19 cellular contexts compared by ENCODE assay signal in the genomic region with DNA sequence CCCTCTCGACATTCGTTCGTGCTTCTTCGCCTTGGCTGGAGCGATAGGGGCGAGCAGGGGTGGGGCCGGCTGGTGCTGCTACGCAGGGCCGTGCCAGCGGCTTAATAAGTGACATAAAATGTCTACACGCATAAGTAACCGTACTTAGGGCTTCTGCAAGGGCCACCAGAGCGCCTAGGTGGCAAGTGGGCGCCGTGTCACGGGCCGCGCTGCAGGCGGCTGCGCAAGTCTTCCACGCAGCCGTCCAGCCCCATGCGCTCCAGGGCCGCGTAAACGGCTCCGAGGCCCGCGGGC. TPM values are rescaled to one million over a fixed set of nuclear protein-coding genes. Genes with fewer than 3 reads are reported as not detected.
DNase-seq lines count a peak whose midpoint lies in the region; ATAC-seq, FAIRE-seq and TF ChIP-seq lines count a peak whose summit lies in the region.
"Had no signal": no experiment of that assay in that cellular context is flagged by ENCODE, and none has a peak within 500 bp of the region (broad histone marks: within the 10 kb centered on the region; RNA-seq: fewer than 3 reads in every experiment).

No MANE protein-coding gene starts in this region.

- BruUV-seq in HepG2 (replicated peaks; lab: Mats Ljungman, UMichigan), result no TSS peak

- H3K9me3 ChIP-seq in HepG2 (ENCODE audit: low read length) (no peaks in the 10 kb centered on the region), right lobe of liver (no peaks in the 10 kb centered on the region), vagina (no peaks in the 10 kb centered on the region), osteoblast (ENCODE audit: low read depth, low read length) (no peaks in the 10 kb centered on the region), H9 (ENCODE audit: control insufficient read depth, low read depth, low read length) (no peaks in the 10 kb centered on the region)
- H3K9me3 ChIP-seq: ovary had no signal

- intact Hi-C loops in HepG2 (cut with micrococcal nuclease; ENCODE audit: unreplicated experiment), result no loop called here
- intact Hi-C loops in right lobe of liver (cut with DNase I), result no loop called here
- intact Hi-C loops in activated T-helper 2 cell treated with anti-CD3 and anti-CD28 coated beads, Interferon-gamma antibody, Interleukin-2, Interleukin-4, amounts not matched to agents 10 μg/mL and 5 μg/mL and 100 μg/mL, durations not matched to agents 14 hours and 24 hours and 36 hours (cut with micrococcal nuclease), result no loop called here
- intact Hi-C loops in left ventricle myocardium superior (cut with micrococcal nuclease), result no loop called here
- intact Hi-C loops in vagina (cut with DNase I), result no loop called here

- TF ChIP-seq CTCF in HepG2 (CRISPR knock-in tag; IDR thresholded peaks at IDR 0.05) (no peak), right lobe of liver (IDR thresholded peaks at IDR 0.05) (no peak), vagina (IDR thresholded peaks at IDR 0.05) (no peak), osteoblast (IDR thresholded peaks at IDR 0.05; ENCODE audit: extremely low read depth, low read depth, low read length) (no peak), H9 (conservative IDR thresholded peaks at IDR 0.05) (no peak)

- H3K36me3 ChIP-seq in HepG2 (replicated peaks in 1 of 2; ENCODE audit: control insufficient read depth in 1 of 2, insufficient read depth in 2 of 2, low read length in 2 of 2) (peaks cover 10 to 11% of the 10 kb centered on the region in 2 experiments; a peak in 2 of 5 replicates), right lobe of liver (peaks cover 0 to 10% (median 0%) of the 10 kb centered on the region in 4 donors), vagina (peaks cover 0 to 13% of the 10 kb centered on the region in 2 donors), osteoblast (ENCODE audit: insufficient read depth, low read length) (peaks cover 8% of the 10 kb centered on the region)
- H3K36me3 ChIP-seq: ovary had no signal

- H3K27me3 ChIP-seq in HepG2 (ENCODE audit: control insufficient read depth in 1 of 2, insufficient read depth in 2 of 2, low read length in 2 of 2), result no peaks in the 10 kb centered on the region
- no peaks in the 10 kb centered on the region for H3K27me3 ChIP-seq in right lobe of liver
- no peaks in the 10 kb centered on the region for H3K27me3 ChIP-seq in vagina
- H3K27me3 ChIP-seq in osteoblast (ENCODE audit: insufficient read depth, low read length), result peaks cover 4% of the 10 kb centered on the region
- no peaks in the 10 kb centered on the region for H3K27me3 ChIP-seq in H9 (ENCODE audit: insufficient read depth, low read length)
- H3K27me3 ChIP-seq: ovary had no signal

- H2AK5ac ChIP-seq in H9 (ENCODE audit: insufficient read length, low read length), result no peak overlapping the region

- peaks cover 11% of the 10 kb centered on the region for H3K27me3 Mint-ChIP-seq in activated T-helper 2 cell treated with anti-CD3 and anti-CD28 coated beads, Interferon-gamma antibody, Interleukin-2, Interleukin-4, amounts not matched to agents 10 μg/mL and 5 μg/mL and 100 μg/mL, durations not matched to agents 14 hours and 24 hours and 36 hours (ENCODE audit: low read depth)
- H3K27me3 Mint-ChIP-seq in H9 (ENCODE audit: low read depth), result no peaks in the 10 kb centered on the region; the same call in 1 of the 2 replicates

- H2BK20ac ChIP-seq in H9 (ENCODE audit: low read depth, low read length, poor library complexity, severe bottlenecking), result no peak overlapping the region

- H2BK120ac ChIP-seq in H9 (ENCODE audit: low read depth, low read length, poor library complexity, severe bottlenecking), result no peak overlapping the region

- H4K20me1 ChIP-seq in HepG2 (ENCODE audit: insufficient read depth, low read length) (peaks cover 12% of the 10 kb centered on the region; the same call in 1 of the 2 replicates), osteoblast (ENCODE audit: insufficient read depth, low read length) (no peaks in the 10 kb centered on the region), H9 (ENCODE audit: control insufficient read depth, insufficient read depth, insufficient read length) (no peaks in the 10 kb centered on the region)

- WGBS in HepG2 (ENCODE audit: low lambda C conversion rate), result 98% methylated on average over 16 of the region's 29 CpGs
- 81% methylated on average over 12 of the region's 29 CpGs for WGBS in right lobe of liver (ENCODE audit: insufficient coverage, low coverage, low lambda C conversion rate, missing lambda C conversion rate)
- WGBS in H9 (ENCODE audit: extremely low coverage, insufficient read length, low lambda C conversion rate), result no CpG with 5 or more reads among the region's 29 CpGs

- peaks cover 38% of the 10 kb centered on the region for H3K4me1 Mint-ChIP-seq in activated T-helper 2 cell treated with anti-CD3 and anti-CD28 coated beads, Interferon-gamma antibody, Interleukin-2, Interleukin-4, amounts not matched to agents 10 μg/mL and 5 μg/mL and 100 μg/mL, durations not matched to agents 14 hours and 24 hours and 36 hours (ENCODE audit: low read depth)
- H3K4me1 Mint-ChIP-seq in H9, result peaks cover 16 to 26% of the 10 kb centered on the region in 2 experiments

- H3K4me2 ChIP-seq in HepG2 (ENCODE audit: low read depth, low read length), result no peak overlapping the region
- H3K4me2 ChIP-seq in osteoblast (ENCODE audit: insufficient read depth, low read length), result no peak overlapping the region
- no peak overlapping the region for H3K4me2 ChIP-seq in H9 (ENCODE audit: insufficient read depth, insufficient read length, low read length)

- H3K4me3 ChIP-seq in HepG2 (replicated peaks in 1 of 3; ENCODE audit: insufficient read depth in 1 of 3, low read depth in 2 of 3, low read length in 3 of 3) (no peak overlapping the region), right lobe of liver (no peak overlapping the region), vagina (peak overlapping the region; percentile 25 to 35), osteoblast (ENCODE audit: insufficient read depth, low read length) (no peak overlapping the region)
- H3K4me3 ChIP-seq: ovary had no signal

- no peak overlapping the region for H3K56ac ChIP-seq in H9 (ENCODE audit: insufficient read length, low read depth, low read length)

- peak overlapping the region; percentile 87 for H3K27ac Mint-ChIP-seq in activated T-helper 2 cell treated with anti-CD3 and anti-CD28 coated beads, Interferon-gamma antibody, Interleukin-2, Interleukin-4, amounts not matched to agents 10 μg/mL and 5 μg/mL and 100 μg/mL, durations not matched to agents 14 hours and 24 hours and 36 hours
- no peak overlapping the region for H3K27ac Mint-ChIP-seq in H9

- no peak overlapping the region for H3K23ac ChIP-seq in H9 (ENCODE audit: insufficient read length, low read depth, low read length)

- H3K9ac ChIP-seq in HepG2 (ENCODE audit: insufficient read depth, low read depth, low read length) (no peak overlapping the region), H9 (ENCODE audit: extremely low read depth, insufficient read length, low read length) (no peak overlapping the region)

- no peak overlapping the region for H3K4ac ChIP-seq in H9 (ENCODE audit: low read depth, low read length)

- peaks cover 42% of the 10 kb centered on the region for H3K36me3 Mint-ChIP-seq in activated T-helper 2 cell treated with anti-CD3 and anti-CD28 coated beads, Interferon-gamma antibody, Interleukin-2, Interleukin-4, amounts not matched to agents 10 μg/mL and 5 μg/mL and 100 μg/mL, durations not matched to agents 14 hours and 24 hours and 36 hours (ENCODE audit: low read depth)
- H3K36me3 Mint-ChIP-seq in H9 (ENCODE audit: insufficient read depth in 1 of 3, low read depth in 3 of 3), result peaks cover 1 to 34% (median 17%) of the 10 kb centered on the region in 3 experiments; a peak in 6 of 7 replicates

- no peak for TF ChIP-seq EP300 in HepG2 (IDR thresholded peaks at IDR 0.05; ENCODE audit: low read depth in 2 of 2, low read length in 2 of 2)
- no peak for TF ChIP-seq EP300 in HepG2 (CRISPR knock-in tag; IDR thresholded peaks at IDR 0.05; ENCODE audit: borderline replicate concordance)

- CTCF ChIA-PET in HepG2 (lab: Yijun Ruan, JAX; ENCODE audit: low intra/inter-chr PET ratio, low total read pairs), result no interaction called here

- no peak overlapping the region for H4K8ac ChIP-seq in H9 (replicated peaks; ENCODE audit: insufficient read length, low read depth, low read length)

- no peak overlapping the region for H3T11ph ChIP-seq in H9 (ENCODE audit: low read length)

- H3K14ac ChIP-seq in H9 (ENCODE audit: insufficient read depth, low read length), result no peak overlapping the region

- H2AFZ ChIP-seq in HepG2 (ENCODE audit: low read length), result no peak overlapping the region
- no peak overlapping the region for H2AFZ ChIP-seq in osteoblast (ENCODE audit: low read length)
- no peak overlapping the region for H2AFZ ChIP-seq in H9 (ENCODE audit: low read length)

- H3K23me2 ChIP-seq in H9 (ENCODE audit: insufficient read length, low read depth, low read length, poor library complexity, severe bottlenecking), result no peaks in the 10 kb centered on the region

- in situ Hi-C loops in HepG2 (cut with HindIII; ENCODE audit: extremely low pct_ligation_motif_present, low pct_unique_long_range_greater_than_20kb), result no loop called here

- no peaks in the 10 kb centered on the region for H3K79me1 ChIP-seq in H9 (ENCODE audit: insufficient read depth, low read depth, low read length, poor library complexity, severe bottlenecking)

- no peak overlapping the region for H2BK12ac ChIP-seq in H9 (ENCODE audit: insufficient read length, low read depth, low read length)

- H3K27ac ChIP-seq in HepG2 (ENCODE audit: extremely low read length, insufficient read depth, low read length) (no peak overlapping the region), right lobe of liver (no peak overlapping the region), vagina (no peak overlapping the region), osteoblast (ENCODE audit: low read depth, low read length) (no peak overlapping the region), H9 (ENCODE audit: insufficient read length, low read depth, low read length) (no peak overlapping the region)
- H3K27ac ChIP-seq: ovary had no signal

- H3K4me1 ChIP-seq in HepG2 (ENCODE audit: insufficient read depth, low read length) (peaks cover 21% of the 10 kb centered on the region), right lobe of liver (peaks cover 0 to 13% (median 4%) of the 10 kb centered on the region in 4 donors), vagina (peaks cover 15% of the 10 kb centered on the region), osteoblast (ENCODE audit: insufficient read depth, low read length) (no peaks in the 10 kb centered on the region), H9 (ENCODE audit: insufficient read depth, low read length) (peaks cover 3% of the 10 kb centered on the region; the same call in 1 of the 2 replicates)

- DNase-seq in HepG2 (ENCODE audit: low spot score) (no peak), right lobe of liver (no peak), left ventricle myocardium superior (no peak), vagina (ENCODE audit: extremely low spot score in 2 of 2) (no peak), osteoblast (ENCODE audit: insufficient read length, low spot score, missing footprints) (no peak), H9 (no peak)
- no peak for DNase-seq in activated T-helper 2 cell treated with anti-CD3 and anti-CD28 coated beads, Interferon-gamma antibody, Interleukin-2, Interleukin-4, amounts not matched to agents 10 μg/mL and 5 μg/mL and 100 μg/mL, durations not matched to agents 14 hours and 24 hours and 36 hours (ENCODE audit: low spot score)
- DNase-seq: activated effector memory CD4-positive, alpha-beta T cell treated with anti-CD3 and anti-CD28 coated beads, Interleukin-2, amount 50 U/mL, for 16 hours; AML-193; KG1; NCI-H1436; NCI-H345; ovary had no signal

- no peak overlapping the region for H2BK15ac ChIP-seq in H9 (ENCODE audit: low read depth, low read length)

- TF ChIP-seq RAD21 in HepG2 (CRISPR knock-in tag; IDR thresholded peaks at IDR 0.05), result no peak

- no peak overlapping the region for H4K5ac ChIP-seq in H9 (ENCODE audit: insufficient read length, low read depth, low read length)

- no peaks in the 10 kb centered on the region for H3K79me2 ChIP-seq in HepG2 (ENCODE audit: insufficient read depth, low read length)
- no peaks in the 10 kb centered on the region for H3K79me2 ChIP-seq in osteoblast (ENCODE audit: insufficient read depth, low read length)
- no peaks in the 10 kb centered on the region for H3K79me2 ChIP-seq in H9 (ENCODE audit: insufficient read depth, low read length)

- TF ChIP-seq POLR2A in HepG2 (IDR thresholded peaks at IDR 0.05; ENCODE audit: insufficient read depth in 1 of 2, low read depth in 2 of 2, low read length in 2 of 2), result no peak; a peak in 2 of 4 replicates
- TF ChIP-seq POLR2A in right lobe of liver (IDR thresholded peaks at IDR 0.05), result no peak
- TF ChIP-seq POLR2A in vagina (IDR thresholded peaks at IDR 0.05), result no peak

- FAIRE-seq in HepG2 (lab: Jason Lieb, UNC), result no peak
- FAIRE-seq: bronchial epithelial cell, islet of Langerhans had no signal

- H3K9me3 Mint-ChIP-seq in activated T-helper 2 cell treated with anti-CD3 and anti-CD28 coated beads, Interferon-gamma antibody, Interleukin-2, Interleukin-4, amounts not matched to agents 10 μg/mL and 5 μg/mL and 100 μg/mL, durations not matched to agents 14 hours and 24 hours and 36 hours, result no peaks in the 10 kb centered on the region
- no peaks in the 10 kb centered on the region for H3K9me3 Mint-ChIP-seq in H9

- H4K91ac ChIP-seq in H9 (ENCODE audit: insufficient read length, low read depth, low read length), result no peak overlapping the region

- no peak overlapping the region for H3K18ac ChIP-seq in H9 (ENCODE audit: insufficient read length, low read depth, low read length)

- H3K4me3 Mint-ChIP-seq in activated T-helper 2 cell treated with anti-CD3 and anti-CD28 coated beads, Interferon-gamma antibody, Interleukin-2, Interleukin-4, amounts not matched to agents 10 μg/mL and 5 μg/mL and 100 μg/mL, durations not matched to agents 14 hours and 24 hours and 36 hours (ENCODE audit: low read depth), result peak overlapping the region; percentile 81
- H3K4me3 Mint-ChIP-seq in H9, result peak overlapping the region in 1 of 2 experiments; percentile 32; a peak in 2 of 5 replicates

- H2BK5ac ChIP-seq in H9 (ENCODE audit: insufficient read length, low read length), result no peak overlapping the region

- POLR2A ChIA-PET in HepG2 (lab: Yijun Ruan, JAX), result no interaction called here

- ATAC-seq in HepG2 (no peak), right lobe of liver (no peak), left ventricle myocardium superior (peak; percentile 17), GM21723 (IDR thresholded peaks at IDR 0.05; ENCODE audit: unreplicated experiment) (no peak)
- ATAC-seq: SK-N-SH treated with all-trans-retinoic acid at 6 μM for 48 hours had no signal

RNA-seq across cellular contexts. Expression of gene TNFRSF25, which starts 4.8 kb away (rescaled TPM):
- total RNA-seq in HepG2 (2016; rRNA removed; fragmentation: Illumina TruSeq; extraction: Trizol) (0.55 and 1.5 TPM in 2 replicates), right lobe of liver (1 to 10 TPM; 1.1 to 3.2 (median 2.1) TPM), left ventricle myocardium superior (10.8 TPM), vagina (32.7 TPM), osteoblast (3.3 and 5.0 TPM in 2 replicates), H9 (2021) (18.3 and 19.4 TPM in 2 replicates)
- 0.40 and 0.44 TPM in 2 replicates for total RNA-seq in HepG2 (2016; cell fraction: cytosol; rRNA removed; fragmentation: Illumina TruSeq; extraction: Trizol; ENCODE audit: low read depth)
- 0.13 and 0.97 TPM in 2 replicates for total RNA-seq in HepG2 (2016; cell fraction: insoluble cytoplasmic fraction; rRNA removed; fragmentation: Illumina TruSeq; extraction: Trizol)
- total RNA-seq in HepG2 (2016; cell fraction: membrane; rRNA removed; fragmentation: Illumina TruSeq; extraction: Trizol), result 0.34 and 0.37 TPM in 2 replicates
- total RNA-seq in HepG2 (2016; cell fraction: nucleus; rRNA removed; fragmentation: Illumina TruSeq; extraction: Trizol), result 1.5 and 1.6 TPM in 2 replicates
- polyA plus RNA-seq in HepG2 (2011; rRNA removed), result 1.4 and 1.6 TPM in 2 replicates
- 0.47 and 0.64 TPM in 2 replicates for polyA plus RNA-seq in HepG2 (2011; cell fraction: cytosol; rRNA removed)
- polyA plus RNA-seq in HepG2 (2011; cell fraction: nucleus; rRNA removed), result 18.5 and 21.8 TPM in 2 replicates
- 3.9 and 4.6 TPM in 2 replicates for polyA plus RNA-seq in HepG2 (2012)
- 0.43 TPM in 1 of 2 replicates, not detected in the other for polyA plus RNA-seq in HepG2 (2016; cell fraction: cytosol; fragmentation: Illumina TruSeq; extraction: Trizol; ENCODE audit: low read depth)
- polyA plus RNA-seq in HepG2 (2016; cell fraction: insoluble cytoplasmic fraction; fragmentation: Illumina TruSeq; extraction: Trizol; ENCODE audit: low read depth), result 0.17 and 0.44 TPM in 2 replicates
- 0.17 TPM in 1 of 2 replicates, not detected in the other for polyA plus RNA-seq in HepG2 (2016; cell fraction: membrane; fragmentation: Illumina TruSeq; extraction: Trizol; ENCODE audit: low read depth)
- 5.2 and 7.0 TPM in 2 replicates for polyA plus RNA-seq in HepG2 (2016; cell fraction: nucleus; fragmentation: Illumina TruSeq; extraction: Trizol; ENCODE audit: insufficient read depth, low read depth)
- polyA minus RNA-seq in HepG2 (2011; rRNA and poly(A)+ RNA removed; ENCODE audit: low replicate concordance), result 0.68 and 1.8 TPM in 2 replicates
- not detected in 2 replicates for polyA minus RNA-seq in HepG2 (2011; cell fraction: cytosol; rRNA and poly(A)+ RNA removed)
- 1.3 and 1.9 TPM in 2 replicates for polyA minus RNA-seq in HepG2 (2011; cell fraction: nucleus; rRNA and poly(A)+ RNA removed)
- total RNA-seq in activated T-helper 2 cell treated with anti-CD3 and anti-CD28 coated beads, Interferon-gamma antibody, Interleukin-2, Interleukin-4, amounts not matched to agents 10 μg/mL and 5 μg/mL and 100 μg/mL, durations not matched to agents 14 hours and 24 hours and 36 hours, result 88.0 and 89.7 TPM in 2 replicates

RNA-seq across cellular contexts. Expression of gene PLEKHG5, which starts 30.3 kb away (rescaled TPM):
- total RNA-seq in HepG2 (2016; rRNA removed; fragmentation: Illumina TruSeq; extraction: Trizol) (1.9 and 3.5 TPM in 2 replicates), right lobe of liver (1 to 10 TPM in 5 of 6 experiments, under 1 TPM in 1; 0.70 to 2.3 (median 1.5) TPM), left ventricle myocardium superior (16.9 TPM), vagina (17.2 TPM), osteoblast (11.2 and 13.3 TPM in 2 replicates), H9 (2021) (20.7 and 22.3 TPM in 2 replicates)
- total RNA-seq in HepG2 (2016; cell fraction: cytosol; rRNA removed; fragmentation: Illumina TruSeq; extraction: Trizol; ENCODE audit: low read depth), result 0.51 and 0.62 TPM in 2 replicates
- 1.4 and 3.4 TPM in 2 replicates for total RNA-seq in HepG2 (2016; cell fraction: insoluble cytoplasmic fraction; rRNA removed; fragmentation: Illumina TruSeq; extraction: Trizol)
- 0.99 and 1.2 TPM in 2 replicates for total RNA-seq in HepG2 (2016; cell fraction: membrane; rRNA removed; fragmentation: Illumina TruSeq; extraction: Trizol)
- total RNA-seq in HepG2 (2016; cell fraction: nucleus; rRNA removed; fragmentation: Illumina TruSeq; extraction: Trizol), result 3.3 and 4.4 TPM in 2 replicates
- polyA plus RNA-seq in HepG2 (2011; rRNA removed), result 1.9 and 2.6 TPM in 2 replicates
- polyA plus RNA-seq in HepG2 (2011; cell fraction: cytosol; rRNA removed), result 1.1 and 1.7 TPM in 2 replicates
- 17.2 and 22.8 TPM in 2 replicates for polyA plus RNA-seq in HepG2 (2011; cell fraction: nucleus; rRNA removed)
- 1.4 and 1.5 TPM in 2 replicates for polyA plus RNA-seq in HepG2 (2012)
- polyA plus RNA-seq in HepG2 (2016; cell fraction: cytosol; fragmentation: Illumina TruSeq; extraction: Trizol; ENCODE audit: low read depth), result 0.23 and 0.25 TPM in 2 replicates
- polyA plus RNA-seq in HepG2 (2016; cell fraction: insoluble cytoplasmic fraction; fragmentation: Illumina TruSeq; extraction: Trizol; ENCODE audit: low read depth), result 1.9 and 2.0 TPM in 2 replicates
- polyA plus RNA-seq in HepG2 (2016; cell fraction: membrane; fragmentation: Illumina TruSeq; extraction: Trizol; ENCODE audit: low read depth), result 0.45 and 0.71 TPM in 2 replicates
- 9.3 and 11.3 TPM in 2 replicates for polyA plus RNA-seq in HepG2 (2016; cell fraction: nucleus; fragmentation: Illumina TruSeq; extraction: Trizol; ENCODE audit: insufficient read depth, low read depth)
- polyA minus RNA-seq in HepG2 (2011; rRNA and poly(A)+ RNA removed; ENCODE audit: low replicate concordance), result 1.9 and 3.8 TPM in 2 replicates
- polyA minus RNA-seq in HepG2 (2011; cell fraction: cytosol; rRNA and poly(A)+ RNA removed), result 1.4 TPM in 2 replicates
- polyA minus RNA-seq in HepG2 (2011; cell fraction: nucleus; rRNA and poly(A)+ RNA removed), result 2.6 and 3.0 TPM in 2 replicates
- total RNA-seq in activated T-helper 2 cell treated with anti-CD3 and anti-CD28 coated beads, Interferon-gamma antibody, Interleukin-2, Interleukin-4, amounts not matched to agents 10 μg/mL and 5 μg/mL and 100 μg/mL, durations not matched to agents 14 hours and 24 hours and 36 hours, result 1.1 and 1.6 TPM in 2 replicates

RNA-seq across cellular contexts. Expression of gene ESPN, which starts 36.6 kb away (rescaled TPM):
- 38.5 and 48.6 TPM in 2 replicates for total RNA-seq in HepG2 (2016; rRNA removed; fragmentation: Illumina TruSeq; extraction: Trizol)
- 15.9 and 20.3 TPM in 2 replicates for total RNA-seq in HepG2 (2016; cell fraction: cytosol; rRNA removed; fragmentation: Illumina TruSeq; extraction: Trizol; ENCODE audit: low read depth)
- total RNA-seq in HepG2 (2016; cell fraction: insoluble cytoplasmic fraction; rRNA removed; fragmentation: Illumina TruSeq; extraction: Trizol), result 39.4 and 50.9 TPM in 2 replicates
- total RNA-seq in HepG2 (2016; cell fraction: membrane; rRNA removed; fragmentation: Illumina TruSeq; extraction: Trizol), result 30.5 and 39.8 TPM in 2 replicates
- 25.3 and 27.5 TPM in 2 replicates for total RNA-seq in HepG2 (2016; cell fraction: nucleus; rRNA removed; fragmentation: Illumina TruSeq; extraction: Trizol)
- polyA plus RNA-seq in HepG2 (2011; rRNA removed), result 54.2 and 70.4 TPM in 2 replicates
- polyA plus RNA-seq in HepG2 (2011; cell fraction: cytosol; rRNA removed), result 65.1 and 100 TPM in 2 replicates
- polyA plus RNA-seq in HepG2 (2011; cell fraction: nucleus; rRNA removed), result 169 and 184 TPM in 2 replicates
- polyA plus RNA-seq in HepG2 (2012), result 112 and 113 TPM in 2 replicates
- polyA plus RNA-seq in HepG2 (2016; cell fraction: cytosol; fragmentation: Illumina TruSeq; extraction: Trizol; ENCODE audit: low read depth), result 30.4 and 34.2 TPM in 2 replicates
- 72.8 and 91.0 TPM in 2 replicates for polyA plus RNA-seq in HepG2 (2016; cell fraction: insoluble cytoplasmic fraction; fragmentation: Illumina TruSeq; extraction: Trizol; ENCODE audit: low read depth)
- 46.8 and 50.8 TPM in 2 replicates for polyA plus RNA-seq in HepG2 (2016; cell fraction: membrane; fragmentation: Illumina TruSeq; extraction: Trizol; ENCODE audit: low read depth)
- polyA plus RNA-seq in HepG2 (2016; cell fraction: nucleus; fragmentation: Illumina TruSeq; extraction: Trizol; ENCODE audit: insufficient read depth, low read depth), result 64.4 and 66.2 TPM in 2 replicates
- polyA minus RNA-seq in HepG2 (2011; rRNA and poly(A)+ RNA removed; ENCODE audit: low replicate concordance), result 1.7 and 92.7 TPM in 2 replicates
- polyA minus RNA-seq in HepG2 (2011; cell fraction: cytosol; rRNA and poly(A)+ RNA removed), result 102 and 107 TPM in 2 replicates
- polyA minus RNA-seq in HepG2 (2011; cell fraction: nucleus; rRNA and poly(A)+ RNA removed), result 35.1 and 39.9 TPM in 2 replicates
- 100 to 1,000 TPM in 4 of 6 experiments, 10 to 100 TPM in 2; 81.6 to 149 (median 120) TPM for total RNA-seq in right lobe of liver
- 0.87 and 1.0 TPM in 2 replicates for total RNA-seq in activated T-helper 2 cell treated with anti-CD3 and anti-CD28 coated beads, Interferon-gamma antibody, Interleukin-2, Interleukin-4, amounts not matched to agents 10 μg/mL and 5 μg/mL and 100 μg/mL, durations not matched to agents 14 hours and 24 hours and 36 hours
- total RNA-seq in left ventricle myocardium superior, result 0.77 TPM
- total RNA-seq in vagina, result 77.1 TPM
- not detected in 2 replicates for total RNA-seq in osteoblast
- 53.1 and 59.3 TPM in 2 replicates for total RNA-seq in H9 (2021)
- total RNA-seq: H4 had no signal

RNA-seq across cellular contexts. Expression of gene HES2, which starts 41.5 kb away (rescaled TPM):
- 0.10 and 0.11 TPM in 2 replicates for total RNA-seq in HepG2 (2016; rRNA removed; fragmentation: Illumina TruSeq; extraction: Trizol)
- 0.30 TPM in 1 of 2 replicates, not detected in the other for total RNA-seq in HepG2 (2016; cell fraction: cytosol; rRNA removed; fragmentation: Illumina TruSeq; extraction: Trizol; ENCODE audit: low read depth)
- total RNA-seq in HepG2 (2016; cell fraction: insoluble cytoplasmic fraction; rRNA removed; fragmentation: Illumina TruSeq; extraction: Trizol), result 0.11 and 0.13 TPM in 2 replicates
- total RNA-seq in HepG2 (2016; cell fraction: membrane; rRNA removed; fragmentation: Illumina TruSeq; extraction: Trizol), result 0.07 and 0.28 TPM in 2 replicates
- total RNA-seq in HepG2 (2016; cell fraction: nucleus; rRNA removed; fragmentation: Illumina TruSeq; extraction: Trizol), result 0.12 TPM in 1 of 2 replicates, not detected in the other
- polyA plus RNA-seq in HepG2 (2011; rRNA removed), result 0.13 and 0.17 TPM in 2 replicates
- 0.09 and 0.15 TPM in 2 replicates for polyA plus RNA-seq in HepG2 (2011; cell fraction: cytosol; rRNA removed)
- 0.06 and 0.10 TPM in 2 replicates for polyA plus RNA-seq in HepG2 (2011; cell fraction: nucleus; rRNA removed)
- polyA plus RNA-seq in HepG2 (2012), result not detected in 2 replicates
- not detected in 2 replicates for polyA plus RNA-seq in HepG2 (2016; cell fraction: cytosol; fragmentation: Illumina TruSeq; extraction: Trizol; ENCODE audit: low read depth)
- 0.05 TPM in 1 of 2 replicates, not detected in the other for polyA plus RNA-seq in HepG2 (2016; cell fraction: insoluble cytoplasmic fraction; fragmentation: Illumina TruSeq; extraction: Trizol; ENCODE audit: low read depth)
- polyA plus RNA-seq in HepG2 (2016; cell fraction: membrane; fragmentation: Illumina TruSeq; extraction: Trizol; ENCODE audit: low read depth), result 0.03 TPM in 1 of 2 replicates, not detected in the other
- 0.11 and 0.14 TPM in 2 replicates for polyA plus RNA-seq in HepG2 (2016; cell fraction: nucleus; fragmentation: Illumina TruSeq; extraction: Trizol; ENCODE audit: insufficient read depth, low read depth)
- 0.02 and 1.8 TPM in 2 replicates for polyA minus RNA-seq in HepG2 (2011; rRNA and poly(A)+ RNA removed; ENCODE audit: low replicate concordance)
- not detected in 2 replicates for polyA minus RNA-seq in HepG2 (2011; cell fraction: cytosol; rRNA and poly(A)+ RNA removed)
- 0.25 TPM in 1 of 2 replicates, not detected in the other for polyA minus RNA-seq in HepG2 (2011; cell fraction: nucleus; rRNA and poly(A)+ RNA removed)
- total RNA-seq in right lobe of liver, result 1 to 10 TPM in 1 of 6 experiments, under 1 TPM in 2, not detected in 3; 0.27 to 1.2 (median 0.68) TPM
- total RNA-seq in activated T-helper 2 cell treated with anti-CD3 and anti-CD28 coated beads, Interferon-gamma antibody, Interleukin-2, Interleukin-4, amounts not matched to agents 10 μg/mL and 5 μg/mL and 100 μg/mL, durations not matched to agents 14 hours and 24 hours and 36 hours, result 0.21 and 0.51 TPM in 2 replicates
- not detected for total RNA-seq in left ventricle myocardium superior
- 44.7 TPM for total RNA-seq in vagina
- not detected in 2 replicates for total RNA-seq in osteoblast
- 0.81 and 1.2 TPM in 2 replicates for total RNA-seq in H9 (2021)
- total RNA-seq: H4, temporal lobe had no signal
- polyA plus RNA-seq: ovary had no signal

Comparison
In these comparisons a context has a peak if more than half of its experiments do, and no peak if none do; other contexts are left out.
1. H3K4me3 ChIP-seq: peak in vagina (2 of 2); none in HepG2 (0 of 3), right lobe of liver (0 of 3) and osteoblast (single experiment).